8 cellular contexts compared by ENCODE assay signal in the genomic region with DNA sequence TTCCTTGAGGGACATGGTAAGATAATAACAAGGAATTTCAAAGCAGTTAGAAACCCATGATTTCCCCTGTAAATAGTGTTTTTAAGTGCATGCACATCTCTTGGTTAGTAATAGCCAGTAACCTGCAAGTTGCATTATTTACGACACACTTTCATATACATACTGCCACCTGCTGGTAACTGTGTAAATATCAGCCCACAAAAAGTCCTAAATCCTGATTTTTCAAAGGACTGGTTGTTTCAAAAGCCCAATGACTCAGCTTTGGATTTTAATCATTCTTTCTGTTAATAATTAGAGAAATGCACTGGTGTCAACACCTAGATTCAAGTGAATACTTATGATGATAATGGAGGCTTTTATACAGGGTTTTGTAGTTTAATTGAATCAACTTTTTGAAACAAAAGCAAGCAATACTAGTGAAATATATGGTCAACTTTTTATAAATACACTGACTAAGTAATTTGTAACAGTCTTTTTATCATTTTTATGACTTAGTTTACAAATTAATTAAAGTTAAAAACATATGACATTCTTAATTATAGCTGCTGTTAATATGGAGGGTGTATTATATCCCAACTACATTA.
DNase-seq lines count a peak whose midpoint lies in the region; ATAC-seq, FAIRE-seq and TF ChIP-seq lines count a peak whose summit lies in the region.

No MANE protein-coding gene starts in this region.

- no peak for TF ChIP-seq POLR2A in A549 (IDR thresholded peaks at IDR 0.05; ENCODE audit: low read length)

- no peak overlapping the region for H3K4me3 ChIP-seq in A549
- no peak overlapping the region for H3K4me3 ChIP-seq in SK-N-MC
- no peak overlapping the region for H3K4me3 ChIP-seq in fibroblast of pulmonary artery (replicated peaks; ENCODE audit: low read depth, low read length)
- H3K4me3 ChIP-seq in psoas muscle: no peak overlapping the region
- no peak overlapping the region for H3K4me3 ChIP-seq in effector memory CD4-positive, alpha-beta T cell (ENCODE audit: insufficient read depth, low read depth, low read length, poor library complexity, severe bottlenecking)

- peak; percentile 51 for FAIRE-seq in A549 (lab: Jason Lieb, UNC)

- no peak overlapping the region for H3K9ac ChIP-seq in SK-N-MC (ENCODE audit: insufficient read length)

- no peaks in the 10 kb centered on the region for H3K27me3 ChIP-seq in psoas muscle (ENCODE audit: insufficient read depth in 3 of 3, low read length in 2 of 3)
- no peaks in the 10 kb centered on the region for H3K27me3 ChIP-seq in effector memory CD4-positive, alpha-beta T cell (replicated peaks; ENCODE audit: control insufficient read depth, insufficient read depth, low read length, poor library complexity, severe bottlenecking)

- CTCF ChIA-PET in A549 (lab: Yijun Ruan, JAX): interaction anchor here (0.6 to 1.9 kb wide), 15 partner anchors 11 to 1175 kb away, joined by 3 to 7 read pairs (median 3); partner anchors contain the start of gene SEMA3D

- no peaks in the 10 kb centered on the region for H3K9me3 Mint-ChIP-seq in HFFc6

- no peaks in the 10 kb centered on the region for H3K36me3 Mint-ChIP-seq in HFFc6 (ENCODE audit: low read depth)

- peak; percentile 0 to 79 for DNase-seq in A549 (ENCODE audit: low read depth in 1 of 2, low spot score in 1 of 2)
- peak; percentile 6 for DNase-seq in GM10266 (ENCODE audit: extremely low spot score)
- peak; percentile 76 for DNase-seq in HFFc6
- DNase-seq in MV-4-11 (lab: John Stamatoyannopoulos, UW): peak; percentile 59
- peak; percentile 68 for DNase-seq in SK-N-MC (ENCODE audit: low read depth, low spot score)
- peak; percentile 85 for DNase-seq in fibroblast of pulmonary artery (ENCODE audit: low read depth)
- DNase-seq in psoas muscle: no peak
- no peak for DNase-seq in effector memory CD4-positive, alpha-beta T cell

- POLR2A ChIA-PET in A549 (lab: Yijun Ruan, JAX): no interaction called here

- TF ChIP-seq RAD21 in A549 (conservative IDR thresholded peaks at IDR 0.05 in 1 of 2, IDR thresholded peaks at IDR 0.05 in 1 of 2): peak; percentile 68 to 70

- TF ChIP-seq EP300 in A549 (IDR thresholded peaks at IDR 0.05): no peak

- peak overlapping the region in 1 of 2 experiments; percentile 40; a peak in 1 of 6 replicates for H3K27ac ChIP-seq in A549
- no peak overlapping the region for H3K27ac ChIP-seq in SK-N-MC
- H3K27ac ChIP-seq in psoas muscle: no peak overlapping the region
- H3K27ac ChIP-seq in effector memory CD4-positive, alpha-beta T cell (ENCODE audit: insufficient read depth, low read length, poor library complexity, severe bottlenecking): no peak overlapping the region

- TF ChIP-seq CTCF in A549 (IDR thresholded peaks at IDR 0.05): peak; percentile 83
- peak; percentile 77 for TF ChIP-seq CTCF in GM10266 (IDR thresholded peaks at IDR 0.05; ENCODE audit: control insufficient read depth, insufficient read depth, low read depth, missing control alignments)
- TF ChIP-seq CTCF in HFFc6 (IDR thresholded peaks at IDR 0.05): peak; percentile 92
- peak; percentile 71 for TF ChIP-seq CTCF in fibroblast of pulmonary artery (IDR thresholded peaks at IDR 0.05; ENCODE audit: low read length, missing control alignments)
- peak; percentile 55 for TF ChIP-seq CTCF in psoas muscle (IDR thresholded peaks at IDR 0.05)

- peaks cover 5% of the 10 kb centered on the region; the same call in 1 of the 3 replicates for H3K4me1 ChIP-seq in A549
- no peaks in the 10 kb centered on the region for H3K4me1 ChIP-seq in psoas muscle
- H3K4me1 ChIP-seq in effector memory CD4-positive, alpha-beta T cell (ENCODE audit: control insufficient read depth, insufficient read depth, low read length, poor library complexity, severe bottlenecking): no peaks in the 10 kb centered on the region

- H3K27me3 Mint-ChIP-seq in HFFc6 (ENCODE audit: insufficient read depth): no peaks in the 10 kb centered on the region

- H3K4me3 Mint-ChIP-seq in HFFc6: no peak overlapping the region

- H3K36me3 ChIP-seq in SK-N-MC (ENCODE audit: insufficient read depth, low read length) (no peaks in the 10 kb centered on the region), psoas muscle (ENCODE audit: insufficient read depth in 1 of 2, low read depth in 1 of 2) (no peaks in the 10 kb centered on the region)
- no peaks in the 10 kb centered on the region for H3K36me3 ChIP-seq in effector memory CD4-positive, alpha-beta T cell (ENCODE audit: control insufficient read depth, insufficient read depth, low read length)

- H3K4me1 Mint-ChIP-seq in HFFc6 (ENCODE audit: low read depth): peaks cover 22% of the 10 kb centered on the region

- H3K9me3 ChIP-seq in A549 (no peaks in the 10 kb centered on the region), SK-N-MC (ENCODE audit: low read depth, low read length) (no peaks in the 10 kb centered on the region), psoas muscle (no peaks in the 10 kb centered on the region)
- no peaks in the 10 kb centered on the region for H3K9me3 ChIP-seq in effector memory CD4-positive, alpha-beta T cell (ENCODE audit: control insufficient read depth, low read length)

- H3K27ac Mint-ChIP-seq in HFFc6: no peak overlapping the region

- WGBS in A549 (ENCODE audit: missing lambda C conversion rate): 5% methylated on average over 1 of the region's 1 CpG
- 0% methylated on average over 1 of the region's 1 CpG for WGBS in psoas muscle, 3 donors

- peak overlapping the region; percentile 36; the same call in 2 of the 3 replicates for H3K4me2 ChIP-seq in A549

- ATAC-seq in A549 (peak; percentile 59 to 79; a peak in 4 of 6 replicates), psoas muscle (no peak)

- intact Hi-C loops in psoas muscle (cut with DNase I): loop anchor here in 1 of 2 donors (5.0 kb wide), 1 partner anchor 512 kb away; no protein-coding TSS in a partner anchor

TF ChIP-seq in A549, 52 proteins besides CTCF, POLR2A, EP300 and RAD21:
- TF ChIP-seq RNF2 (IDR thresholded peaks at IDR 0.05; ENCODE audit: borderline replicate concordance, low read depth): no peak
- TF ChIP-seq FOSL2 (IDR thresholded peaks at IDR 0.05): no peak
- peak; percentile 50; the same call in 1 of the 2 replicates for TF ChIP-seq FOSL2 (CRISPR knock-in tag; IDR thresholded peaks at IDR 0.05)
- peak; percentile 77 for TF ChIP-seq SMC3 (IDR thresholded peaks at IDR 0.05)
- no peak for TF ChIP-seq SREBF2 (IDR thresholded peaks at IDR 0.05)

Comparison
In these comparisons a context has a peak if more than half of its experiments do, and no peak if none do; other contexts are left out.
1. ATAC-seq: peak in A549 (2 of 2); none in psoas muscle (0 of 4).
2. DNase-seq: peak in A549 (2 of 2), GM10266 (single experiment), HFFc6 (single experiment), MV-4-11 (single experiment), SK-N-MC (single experiment) and fibroblast of pulmonary artery (single experiment); none in psoas muscle (0 of 2) and effector memory CD4-positive, alpha-beta T cell (0 of 3).
3. Peak in every context shown above with its lines, with median percentiles within 50 percentile points of each other: CTCF ChIP-seq.